1 cellular context compared by ENCODE assay signal in the genomic region with DNA sequence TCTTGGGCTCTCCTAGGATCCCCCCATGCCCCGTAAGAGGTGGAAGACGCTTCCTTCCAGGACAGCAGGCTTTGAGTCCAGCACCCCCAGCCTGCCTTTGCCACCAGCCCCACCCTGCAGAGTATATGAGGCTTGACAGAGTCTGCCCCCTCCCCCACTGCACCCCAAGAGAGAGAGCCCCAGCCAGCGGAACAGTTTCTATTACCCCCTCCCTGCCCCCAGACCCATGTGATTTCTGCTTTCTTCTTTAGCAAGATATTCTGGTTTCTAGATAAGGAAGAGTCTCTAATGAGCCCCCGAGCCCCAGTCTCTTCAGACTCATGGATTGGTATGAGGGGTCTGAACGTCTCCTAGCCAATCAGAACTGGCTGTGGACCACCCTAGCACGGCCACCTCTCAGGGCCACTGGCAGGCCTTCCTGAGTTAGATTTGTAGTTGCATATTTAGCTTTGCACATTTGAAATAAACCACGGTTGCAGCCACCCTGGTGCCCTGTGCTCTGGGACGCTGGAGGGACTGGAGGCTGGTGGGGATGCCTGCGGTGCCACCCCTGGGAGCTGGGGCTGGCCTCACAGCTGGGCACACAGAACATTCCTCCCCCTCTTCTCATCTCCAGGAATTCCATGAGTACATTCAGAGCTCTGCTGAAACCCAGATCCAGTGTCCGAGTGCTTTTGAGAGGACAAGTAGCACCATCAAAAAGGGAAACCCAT.
TF ChIP-seq lines count a peak whose summit lies in the region.

No MANE protein-coding gene starts in this region.

TF ChIP-seq in HCT116, 20 proteins besides CTCF, POLR2A, EP300 and RAD21:
- no peak for TF ChIP-seq POLR2AphosphoS5 (IDR thresholded peaks at IDR 0.05; ENCODE audit: low read depth, low read length)
- TF ChIP-seq, protein P1, sequence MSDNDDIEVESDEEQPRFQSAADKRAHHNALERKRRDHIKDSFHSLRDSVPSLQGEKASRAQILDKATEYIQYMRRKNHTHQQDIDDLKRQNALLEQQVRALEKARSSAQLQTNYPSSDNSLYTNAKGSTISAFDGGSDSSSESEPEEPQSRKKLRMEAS (IDR thresholded peaks at IDR 0.05), result no peak
- TF ChIP-seq, protein P2, sequence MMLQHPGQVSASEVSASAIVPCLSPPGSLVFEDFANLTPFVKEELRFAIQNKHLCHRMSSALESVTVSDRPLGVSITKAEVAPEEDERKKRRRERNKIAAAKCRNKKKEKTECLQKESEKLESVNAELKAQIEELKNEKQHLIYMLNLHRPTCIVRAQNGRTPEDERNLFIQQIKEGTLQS (IDR thresholded peaks at IDR 0.05), result no peak
- TF ChIP-seq CEBPB (IDR thresholded peaks at IDR 0.05; ENCODE audit: low read depth), result no peak
- TF ChIP-seq EGR1 (IDR thresholded peaks at IDR 0.05; ENCODE audit: low read depth), result no peak
- no peak for TF ChIP-seq EZH2phosphoT487 (IDR thresholded peaks at IDR 0.05; ENCODE audit: borderline replicate concordance)
- no peak for TF ChIP-seq EZH2 (IDR thresholded peaks at IDR 0.05)
- no peak for TF ChIP-seq ZNF274 (IDR thresholded peaks at IDR 0.05; ENCODE audit: low read depth, low read length)
- no peak for TF ChIP-seq SIN3A (IDR thresholded peaks at IDR 0.05; ENCODE audit: low read depth)
- no peak for TF ChIP-seq TCF7L2 (IDR thresholded peaks at IDR 0.05; ENCODE audit: borderline replicate concordance, extremely low read depth, insufficient read depth, insufficient read length)
- no peak for TF ChIP-seq CBX3 (IDR thresholded peaks at IDR 0.05; ENCODE audit: low read depth)
- no peak for TF ChIP-seq SRF (IDR thresholded peaks at IDR 0.05; ENCODE audit: low read depth)
- no peak for TF ChIP-seq SP1 (IDR thresholded peaks at IDR 0.05; ENCODE audit: low read depth)
- TF ChIP-seq ZFX (IDR thresholded peaks at IDR 0.05), result no peak
- TF ChIP-seq, protein P3, sequence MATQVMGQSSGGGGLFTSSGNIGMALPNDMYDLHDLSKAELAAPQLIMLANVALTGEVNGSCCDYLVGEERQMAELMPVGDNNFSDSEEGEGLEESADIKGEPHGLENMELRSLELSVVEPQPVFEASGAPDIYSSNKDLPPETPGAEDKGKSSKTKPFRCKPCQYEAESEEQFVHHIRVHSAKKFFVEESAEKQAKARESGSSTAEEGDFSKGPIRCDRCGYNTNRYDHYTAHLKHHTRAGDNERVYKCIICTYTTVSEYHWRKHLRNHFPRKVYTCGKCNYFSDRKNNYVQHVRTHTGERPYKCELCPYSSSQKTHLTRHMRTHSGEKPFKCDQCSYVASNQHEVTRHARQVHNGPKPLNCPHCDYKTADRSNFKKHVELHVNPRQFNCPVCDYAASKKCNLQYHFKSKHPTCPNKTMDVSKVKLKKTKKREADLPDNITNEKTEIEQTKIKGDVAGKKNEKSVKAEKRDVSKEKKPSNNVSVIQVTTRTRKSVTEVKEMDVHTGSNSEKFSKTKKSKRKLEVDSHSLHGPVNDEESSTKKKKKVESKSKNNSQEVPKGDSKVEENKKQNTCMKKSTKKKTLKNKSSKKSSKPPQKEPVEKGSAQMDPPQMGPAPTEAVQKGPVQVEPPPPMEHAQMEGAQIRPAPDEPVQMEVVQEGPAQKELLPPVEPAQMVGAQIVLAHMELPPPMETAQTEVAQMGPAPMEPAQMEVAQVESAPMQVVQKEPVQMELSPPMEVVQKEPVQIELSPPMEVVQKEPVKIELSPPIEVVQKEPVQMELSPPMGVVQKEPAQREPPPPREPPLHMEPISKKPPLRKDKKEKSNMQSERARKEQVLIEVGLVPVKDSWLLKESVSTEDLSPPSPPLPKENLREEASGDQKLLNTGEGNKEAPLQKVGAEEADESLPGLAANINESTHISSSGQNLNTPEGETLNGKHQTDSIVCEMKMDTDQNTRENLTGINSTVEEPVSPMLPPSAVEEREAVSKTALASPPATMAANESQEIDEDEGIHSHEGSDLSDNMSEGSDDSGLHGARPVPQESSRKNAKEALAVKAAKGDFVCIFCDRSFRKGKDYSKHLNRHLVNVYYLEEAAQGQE (IDR thresholded peaks at IDR 0.05; ENCODE audit: low read depth), result no peak
- no peak for TF ChIP-seq YY1 (IDR thresholded peaks at IDR 0.05; ENCODE audit: extremely low read depth, insufficient replicate concordance, low read depth, low read length)
- TF ChIP-seq FOSL1 (IDR thresholded peaks at IDR 0.05; ENCODE audit: low read depth), result no peak
- TF ChIP-seq, protein P4, sequence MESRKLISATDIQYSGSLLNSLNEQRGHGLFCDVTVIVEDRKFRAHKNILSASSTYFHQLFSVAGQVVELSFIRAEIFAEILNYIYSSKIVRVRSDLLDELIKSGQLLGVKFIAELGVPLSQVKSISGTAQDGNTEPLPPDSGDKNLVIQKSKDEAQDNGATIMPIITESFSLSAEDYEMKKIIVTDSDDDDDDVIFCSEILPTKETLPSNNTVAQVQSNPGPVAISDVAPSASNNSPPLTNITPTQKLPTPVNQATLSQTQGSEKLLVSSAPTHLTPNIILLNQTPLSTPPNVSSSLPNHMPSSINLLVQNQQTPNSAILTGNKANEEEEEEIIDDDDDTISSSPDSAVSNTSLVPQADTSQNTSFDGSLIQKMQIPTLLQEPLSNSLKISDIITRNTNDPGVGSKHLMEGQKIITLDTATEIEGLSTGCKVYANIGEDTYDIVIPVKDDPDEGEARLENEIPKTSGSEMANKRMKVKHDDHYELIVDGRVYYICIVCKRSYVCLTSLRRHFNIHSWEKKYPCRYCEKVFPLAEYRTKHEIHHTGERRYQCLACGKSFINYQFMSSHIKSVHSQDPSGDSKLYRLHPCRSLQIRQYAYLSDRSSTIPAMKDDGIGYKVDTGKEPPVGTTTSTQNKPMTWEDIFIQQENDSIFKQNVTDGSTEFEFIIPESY (IDR thresholded peaks at IDR 0.05; ENCODE audit: extremely low read depth, insufficient replicate concordance, low read length), result no peak
